ENCODE assay signal across 20 cellular contexts in genomic region chr14:104696671-104697316, GRCh38. TPM values are rescaled to one million over a fixed set of nuclear protein-coding genes. Genes with fewer than 3 reads are reported as not detected.
DNase-seq lines count a peak whose midpoint lies in the region; ATAC-seq and TF ChIP-seq lines count a peak whose summit lies in the region.
"Had no signal": no experiment of that assay in that cellular context is flagged by ENCODE, and none has a peak within 500 bp of the region (broad histone marks: within the 10 kb centered on the region; RNA-seq: fewer than 3 reads in every experiment).

No MANE protein-coding gene starts in this region.

- no peak overlapping the region for H3K4me3 Mint-ChIP-seq in Calu3 (ENCODE audit: low read depth, unreplicated experiment)
- H3K4me3 Mint-ChIP-seq: WTC11 had no signal

- DNase-seq in A673 (ENCODE audit: low spot score) (no peak), Calu3 (no peak), caudate nucleus (lab: John Stamatoyannopoulos, UW) (peak in 27 of 61 donors; percentile 23 to 67 (median 47)), pons (ENCODE audit: low spot score) (peak; percentile 26), NCI-H1105 treated with DMSO at 0.1 percent for 48 hours (lab: John Stamatoyannopoulos, UW) (no peak), middle frontal gyrus (ENCODE audit: extremely low spot score, low spot score) (no peak)
- DNase-seq: activated T-cell treated with anti-CD3 and anti-CD28 coated beads for 4 hours, adrenal gland, DMS79, NCI-H1417 treated with DMSO at 0.1 percent for 48 hours, NCI-H524, PC-9, SW 1271 had no signal

- H3K36me3 ChIP-seq in A673 (ENCODE audit: insufficient read depth, low read length, poor library complexity, severe bottlenecking), result peaks cover 12% of the 10 kb centered on the region

- H3K9me3 Mint-ChIP-seq in Calu3 (ENCODE audit: low read depth, unreplicated experiment), result no peaks in the 10 kb centered on the region
- H3K9me3 Mint-ChIP-seq: stimulated activated naive CD8-positive, alpha-beta T cell treated with anti-CD3 and anti-CD28 coated beads, Interleukin-15, Interleukin-2, amounts not matched to agents 100 ng/mL and 50 ng/mL, for 24 hours; WTC11 had no signal

- no peak for ATAC-seq in HG03039 (IDR thresholded peaks at IDR 0.05; ENCODE audit: unreplicated experiment)
- no peak for ATAC-seq in activated CD4-positive, CD25-positive, alpha-beta regulatory T cell treated with anti-CD3 and anti-CD28 coated beads, Interleukin-2, amount 50 U/mL, for 24 hours
- ATAC-seq: K562, WTC11 had no signal

- H3K27ac ChIP-seq in A673 (ENCODE audit: low read depth, low read length, poor library complexity, severe bottlenecking), result peak overlapping the region; percentile 71
- H3K27ac ChIP-seq in caudate nucleus (ENCODE audit: low read depth, low read length), result peak overlapping the region; percentile 93
- H3K27ac ChIP-seq: PC-9 had no signal

- CTCF ChIA-PET in A673 (lab: Charles Lee), result no interaction called here
- CTCF ChIA-PET in Calu3 (lab: Charles Lee), result interaction anchor here (1.1 kb wide), 1 partner anchor 31 kb away, joined by 4 read pairs; no protein-coding TSS in a partner anchor

- no peaks in the 10 kb centered on the region for H3K27me3 Mint-ChIP-seq in Calu3 (ENCODE audit: unreplicated experiment)
- H3K27me3 Mint-ChIP-seq: B cell; stimulated activated naive CD8-positive, alpha-beta T cell treated with anti-CD3 and anti-CD28 coated beads, Interleukin-15, Interleukin-2, amounts not matched to agents 100 ng/mL and 50 ng/mL, for 24 hours had no signal

- H3K27ac Mint-ChIP-seq in Calu3 (ENCODE audit: unreplicated experiment), result peak overlapping the region; percentile 5

- H3K4me1 Mint-ChIP-seq in Calu3 (ENCODE audit: low read depth, unreplicated experiment), result peaks cover 16% of the 10 kb centered on the region

- TF ChIP-seq CTCF in A673 (conservative IDR thresholded peaks at IDR 0.05; ENCODE audit: low read depth, low read length) (no peak), Calu3 (IDR thresholded peaks at IDR 0.05; ENCODE audit: unreplicated experiment) (no peak)

- peaks cover 60% of the 10 kb centered on the region for H3K36me3 Mint-ChIP-seq in Calu3 (ENCODE audit: insufficient read depth, unreplicated experiment)

- no peaks in the 10 kb centered on the region for H3K9me3 ChIP-seq in A673 (ENCODE audit: low read depth, low read length, poor library complexity, severe bottlenecking)
- H3K9me3 ChIP-seq: adrenal gland had no signal

- intact Hi-C loops in A673 (cut with micrococcal nuclease; ENCODE audit: unreplicated experiment), result no loop called here
- intact Hi-C loops in Calu3 (cut with micrococcal nuclease; ENCODE audit: unreplicated experiment), result no loop called here

- BruUV-seq in A673 (replicated peaks; lab: Mats Ljungman, UMichigan) (no TSS peak), Calu3 (replicated peaks; lab: Mats Ljungman, UMichigan) (no TSS peak)

- no peaks in the 10 kb centered on the region for H3K27me3 ChIP-seq in A673 (replicated peaks; ENCODE audit: insufficient read depth, low read depth, low read length, poor library complexity)
- H3K27me3 ChIP-seq: adrenal gland had no signal

- POLR2A ChIA-PET in A673 (lab: Charles Lee; ENCODE audit: low non-redundant PET), result no interaction called here

- H3K4me3 ChIP-seq in A673 (ENCODE audit: low read depth, low read length, poor library complexity, severe bottlenecking), result no peak overlapping the region
- H3K4me3 ChIP-seq: adrenal gland, K562, PC-9, skin epidermis had no signal

- peaks cover 29% of the 10 kb centered on the region for H3K4me1 ChIP-seq in A673 (ENCODE audit: insufficient read depth, low read length, poor library complexity, severe bottlenecking)

RNA-seq across cellular contexts. Expression of gene INF2, which starts 7.4 kb away (rescaled TPM):
- total RNA-seq in A673 (2021) (70.9 and 74.2 TPM in 2 replicates), Calu3 (2022) (208 and 220 TPM in 2 replicates)

RNA-seq across cellular contexts. Expression of gene ADSS1, which starts 27.2 kb away (rescaled TPM):
- total RNA-seq in A673 (2021), result 0.37 and 0.52 TPM in 2 replicates
- 8.6 and 10.0 TPM in 2 replicates for total RNA-seq in Calu3 (2022)

RNA-seq across cellular contexts. Expression of gene SIVA1, which starts 56.2 kb away (rescaled TPM):
- total RNA-seq in A673 (2021) (79.6 and 83.0 TPM in 2 replicates), Calu3 (2022) (72.3 and 73.3 TPM in 2 replicates)
